8 cellular contexts compared by ENCODE assay signal in the genomic region with DNA sequence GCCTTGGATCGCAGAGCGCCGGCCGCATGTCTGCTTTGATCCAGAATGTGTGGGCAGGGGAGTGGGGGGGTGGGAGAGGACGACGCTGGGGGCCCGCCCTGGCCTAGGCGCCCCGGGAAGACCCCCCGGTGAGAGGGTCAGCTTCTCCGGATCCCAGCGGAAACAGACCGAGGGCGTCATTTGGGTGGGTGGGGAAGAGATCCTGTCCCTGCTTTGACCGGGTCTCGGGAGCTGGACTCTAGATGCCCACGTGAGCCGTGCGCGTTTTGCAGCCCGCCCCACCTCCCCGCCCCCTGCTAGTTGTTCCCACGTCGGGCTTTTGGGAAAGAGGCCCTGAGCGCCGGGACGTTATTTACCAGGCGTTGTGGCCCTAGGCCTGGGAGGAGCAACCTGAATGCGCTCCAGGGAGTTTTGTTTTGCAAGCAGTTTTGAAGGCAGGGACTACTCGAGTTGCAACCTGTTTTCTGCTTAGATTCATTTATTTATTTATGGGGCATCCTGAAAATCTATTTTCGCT. TPM values are rescaled to one million over a fixed set of nuclear protein-coding genes. Genes with fewer than 3 reads are reported as not detected.
DNase-seq lines count a peak whose midpoint lies in the region; ATAC-seq, FAIRE-seq and TF ChIP-seq lines count a peak whose summit lies in the region.

No MANE protein-coding gene starts in this region.

- CTCF ChIA-PET in endothelial cell of umbilical vein (lab: Charles Lee) = no interaction called here

- H3K4me2 ChIP-seq in endothelial cell of umbilical vein (ENCODE audit: insufficient read depth, low read length) = peak overlapping the region; percentile 68

- no TSS peak for BruUV-seq in endothelial cell of umbilical vein (replicated peaks; lab: Mats Ljungman, UMichigan)

- intact Hi-C loops in endothelial cell of umbilical vein (cut with micrococcal nuclease) = no loop called here

- no peaks in the 10 kb centered on the region for H3K9me1 ChIP-seq in endothelial cell of umbilical vein (replicated peaks; ENCODE audit: control insufficient read depth, extremely low read depth, insufficient read depth, low read length)

- peaks cover 43 to 80% of the 10 kb centered on the region in 2 experiments for H3K27me3 ChIP-seq in endothelial cell of umbilical vein (ENCODE audit: control insufficient read depth in 2 of 2, insufficient read depth in 2 of 2, low read length in 2 of 2)

- no peak for ATAC-seq in HG02885 (IDR thresholded peaks at IDR 0.05; ENCODE audit: poor library complexity, unreplicated experiment)

- no peak overlapping the region for H3K9ac ChIP-seq in endothelial cell of umbilical vein (replicated peaks; ENCODE audit: extremely low read depth, insufficient read depth, low read length)

- TF ChIP-seq POLR2A in GM12892 (IDR thresholded peaks at IDR 0.05; ENCODE audit: low read depth, low read length) (no peak), endothelial cell of umbilical vein (IDR thresholded peaks at IDR 0.05; ENCODE audit: low read depth, low read length) (no peak)

- peaks cover 10% of the 10 kb centered on the region for H3K4me1 ChIP-seq in endothelial cell of umbilical vein (ENCODE audit: control insufficient read depth, extremely low read depth, insufficient read depth, low read length)

- H3K4me3 ChIP-seq in endothelial cell of umbilical vein (replicated peaks in 1 of 3; ENCODE audit: insufficient read depth in 1 of 3, low read depth in 1 of 3, low read length in 3 of 3) = peak overlapping the region; percentile 34 to 47 (median 37)

- POLR2A ChIA-PET in endothelial cell of umbilical vein (lab: Charles Lee) = no interaction called here

- TF ChIP-seq CTCF in endothelial cell of umbilical vein (IDR thresholded peaks at IDR 0.05; ENCODE audit: extremely low read depth in 1 of 2, insufficient read depth in 1 of 2, low read depth in 1 of 2, low read length in 2 of 2) = no peak

- no peaks in the 10 kb centered on the region for H3K36me3 ChIP-seq in endothelial cell of umbilical vein (ENCODE audit: control insufficient read depth in 2 of 2, extremely low read depth in 1 of 2, insufficient read depth in 2 of 2, low read length in 2 of 2)

- DNase-seq in GM12892 (ENCODE audit: insufficient read length) (peak; percentile 20), NCI-H2227 treated with DMSO at 0.1 percent for 48 hours (lab: John Stamatoyannopoulos, UW) (peak; percentile 12), endothelial cell of umbilical vein (ENCODE audit: low read depth, low spot score) (no peak), mucosa of gallbladder (ENCODE audit: low spot score) (peak; percentile 50), NCI-H226 (no peak), putamen (ENCODE audit: low spot score) (no peak)
- no peak for DNase-seq in stimulated activated CD4-positive, alpha-beta T cell treated with anti-CD3 and anti-CD28 coated beads, Interleukin-12 subunit alpha, Interleukin-12 subunit beta, amount 100 ng/mL, for 4 hours

- H2AFZ ChIP-seq in endothelial cell of umbilical vein (ENCODE audit: low read depth, low read length) = peak overlapping the region; percentile 82

- H3K79me2 ChIP-seq in endothelial cell of umbilical vein (ENCODE audit: control insufficient read depth, insufficient read depth, low read length) = no peaks in the 10 kb centered on the region

- H4K20me1 ChIP-seq in endothelial cell of umbilical vein (replicated peaks; ENCODE audit: control insufficient read depth, extremely low read depth, insufficient read depth, low read length) = no peaks in the 10 kb centered on the region

- FAIRE-seq in GM12892 (lab: Jason Lieb, UNC) (no peak), endothelial cell of umbilical vein (lab: Jason Lieb, UNC) (no peak)

- no peak overlapping the region for H3K27ac ChIP-seq in endothelial cell of umbilical vein (ENCODE audit: insufficient read depth, low read depth, low read length)

- no peaks in the 10 kb centered on the region for H3K9me3 ChIP-seq in endothelial cell of umbilical vein (replicated peaks; ENCODE audit: control insufficient read depth, insufficient read depth, low read length)

- dilution Hi-C loops in endothelial cell of umbilical vein (cut with MboI; ENCODE audit: extremely low pct_ligation_motif_present, low sequenced_read_pairs) = no loop called here

TF ChIP-seq in endothelial cell of umbilical vein, 7 proteins besides CTCF, POLR2A, EP300 and RAD21:
- TF ChIP-seq POLR2AphosphoS5 (IDR thresholded peaks at IDR 0.05; ENCODE audit: insufficient read depth, low read depth, low read length) (no peak), GATA2 (IDR thresholded peaks at IDR 0.05; ENCODE audit: insufficient read depth, insufficient read length, low read depth, low read length) (no peak), JUN (IDR thresholded peaks at IDR 0.05; ENCODE audit: borderline replicate concordance, insufficient read depth, insufficient read length, low read depth) (no peak), FOS (IDR thresholded peaks at IDR 0.05; ENCODE audit: borderline replicate concordance, insufficient read depth, low read length) (no peak), MYC (IDR thresholded peaks at IDR 0.05; ENCODE audit: low read depth, low read length) (no peak), EZH2 (IDR thresholded peaks at IDR 0.05; ENCODE audit: borderline replicate concordance, low read depth, low read length, severe bottlenecking) (no peak)
- TF ChIP-seq, protein P1, sequence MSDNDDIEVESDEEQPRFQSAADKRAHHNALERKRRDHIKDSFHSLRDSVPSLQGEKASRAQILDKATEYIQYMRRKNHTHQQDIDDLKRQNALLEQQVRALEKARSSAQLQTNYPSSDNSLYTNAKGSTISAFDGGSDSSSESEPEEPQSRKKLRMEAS (IDR thresholded peaks at IDR 0.05; ENCODE audit: insufficient read depth, insufficient read length) = no peak
TF ChIP-seq in endothelial cell of umbilical vein: peak in this region for 0.

RNA-seq across cellular contexts. Expression of gene DSP, which starts 1.5 kb away (rescaled TPM):
- polyA plus RNA-seq in GM12892 (2012; ENCODE audit: missing spikeins) = not detected
- total RNA-seq in endothelial cell of umbilical vein (0.32 and 0.77 TPM in 2 replicates), mucosa of gallbladder (79.1 TPM)
- polyA plus RNA-seq in endothelial cell of umbilical vein = 0.02 and 0.03 TPM in 2 replicates
- 0.01 and 0.04 TPM in 2 replicates for polyA plus RNA-seq in endothelial cell of umbilical vein (2011; cell fraction: cytosol; rRNA removed)
- polyA plus RNA-seq in endothelial cell of umbilical vein (2011; cell fraction: nucleus; rRNA removed) = 0.07 and 0.08 TPM in 2 replicates
- 0.04 TPM in 2 replicates for polyA plus RNA-seq in endothelial cell of umbilical vein (2012)
- polyA minus RNA-seq in endothelial cell of umbilical vein = 0.15 TPM in 1 of 2 replicates, not detected in the other
- 22.9 TPM for polyA minus RNA-seq in endothelial cell of umbilical vein (2011; cell fraction: cytosol; rRNA and poly(A)+ RNA removed)
- 0.10 and 0.19 TPM in 2 replicates for polyA minus RNA-seq in endothelial cell of umbilical vein (2011; cell fraction: nucleus; rRNA and poly(A)+ RNA removed)

RNA-seq across cellular contexts. Expression of gene SNRNP48, which starts 47.1 kb away (rescaled TPM):
- polyA plus RNA-seq in GM12892 (2012; ENCODE audit: missing spikeins) = 9.6 TPM
- total RNA-seq in endothelial cell of umbilical vein (12.8 and 13.2 TPM in 2 replicates), mucosa of gallbladder (14.4 TPM)
- 3.5 and 4.2 TPM in 2 replicates for polyA plus RNA-seq in endothelial cell of umbilical vein
- polyA plus RNA-seq in endothelial cell of umbilical vein (2011; cell fraction: cytosol; rRNA removed) = 4.5 and 4.8 TPM in 2 replicates
- 14.1 and 15.5 TPM in 2 replicates for polyA plus RNA-seq in endothelial cell of umbilical vein (2011; cell fraction: nucleus; rRNA removed)
- 7.7 and 8.4 TPM in 2 replicates for polyA plus RNA-seq in endothelial cell of umbilical vein (2012)
- 3.7 and 5.2 TPM in 2 replicates for polyA minus RNA-seq in endothelial cell of umbilical vein
- polyA minus RNA-seq in endothelial cell of umbilical vein (2011; cell fraction: cytosol; rRNA and poly(A)+ RNA removed) = 18.9 TPM
- 6.2 and 10.2 TPM in 2 replicates for polyA minus RNA-seq in endothelial cell of umbilical vein (2011; cell fraction: nucleus; rRNA and poly(A)+ RNA removed)

Comparison
In these comparisons a context has a peak if more than half of its experiments do, and no peak if none do; other contexts are left out.
1. DNase-seq: peak in GM12892 (single experiment), NCI-H2227 treated with DMSO at 0.1 percent for 48 hours (single experiment) and mucosa of gallbladder (single experiment); none in endothelial cell of umbilical vein (single experiment), NCI-H226 (single experiment), stimulated activated CD4-positive, alpha-beta T cell treated with anti-CD3 and anti-CD28 coated beads, Interleukin-12 subunit alpha, Interleukin-12 subunit beta, amount 100 ng/mL, for 4 hours (single experiment) and putamen (single experiment).
2. RNA of gene DSP, which starts 1.5 kb away (total RNA-seq): 79.1 TPM in mucosa of gallbladder (single experiment); 0.32 to 0.77 TPM in endothelial cell of umbilical vein; every median in the first group is over 10 times any median in the second.